11 cellular contexts compared by ENCODE assay signal in the genomic region with DNA sequence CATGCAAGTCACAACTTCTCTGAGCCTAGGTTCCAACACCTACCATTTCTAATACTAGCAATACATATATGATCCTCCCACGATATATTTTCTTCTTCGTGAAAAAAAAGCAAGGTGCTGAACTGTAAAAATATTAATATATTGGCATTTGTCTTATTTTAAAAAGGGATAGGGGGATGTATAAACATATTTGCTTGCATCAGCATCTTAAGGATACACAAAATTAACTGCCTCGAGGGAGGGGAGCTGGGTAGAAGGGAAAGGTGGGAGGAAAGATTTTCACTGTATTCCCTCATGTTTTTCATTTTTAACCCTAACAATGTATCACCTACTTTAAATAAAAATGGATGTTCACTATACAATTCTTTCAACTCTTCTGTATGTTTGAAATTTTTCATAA. TPM values are rescaled to one million over a fixed set of nuclear protein-coding genes. Genes with fewer than 3 reads are reported as not detected.
DNase-seq lines count a peak whose midpoint lies in the region; FAIRE-seq and TF ChIP-seq lines count a peak whose summit lies in the region.
"Had no signal": no experiment of that assay in that cellular context is flagged by ENCODE, and none has a peak within 500 bp of the region (broad histone marks: within the 10 kb centered on the region; RNA-seq: fewer than 3 reads in every experiment).

No MANE protein-coding gene starts in this region.

- no peaks in the 10 kb centered on the region for H3K27me3 Mint-ChIP-seq in T-helper 1 cell treated with Interleukin-12 subunit alpha and Interleukin-12 subunit beta and Interleukin-4 antibody, amounts not matched to agents 30 μg/mL and 1 μg/mL, for 36 hours (ENCODE audit: low read depth)

- H3K4me2 ChIP-seq in fibroblast of lung (ENCODE audit: extremely low read depth, insufficient read depth, low read length) = peak overlapping the region; percentile 89

- H3K36me3 ChIP-seq in SJCRH30 (peaks cover 16% of the 10 kb centered on the region), fibroblast of lung (ENCODE audit: control insufficient read depth, insufficient read depth, low read length) (no peaks in the 10 kb centered on the region)

- H3K4me1 ChIP-seq in SJCRH30 (no peaks in the 10 kb centered on the region; the same call in 1 of the 2 replicates), fibroblast of lung (ENCODE audit: control insufficient read depth, extremely low read depth, insufficient read depth, low read length) (no peaks in the 10 kb centered on the region)

- H3K27me3 ChIP-seq in SJCRH30 (no peaks in the 10 kb centered on the region), fibroblast of lung (ENCODE audit: control insufficient read depth, insufficient read depth, low read length) (no peaks in the 10 kb centered on the region)

- H3K9me3 ChIP-seq in SJCRH30 (replicated peaks) (no peaks in the 10 kb centered on the region), fibroblast of lung (ENCODE audit: control insufficient read depth, insufficient read depth, low read depth, low read length) (no peaks in the 10 kb centered on the region)

- peaks cover 21% of the 10 kb centered on the region for H3K36me3 Mint-ChIP-seq in T-helper 1 cell treated with Interleukin-12 subunit alpha and Interleukin-12 subunit beta and Interleukin-4 antibody, amounts not matched to agents 30 μg/mL and 1 μg/mL, for 36 hours (ENCODE audit: low read depth)

- H3K4me3 ChIP-seq in SJCRH30 (peak overlapping the region; percentile 78), fibroblast of lung (replicated peaks in 1 of 4; ENCODE audit: control extremely low read depth in 1 of 4, insufficient read depth in 1 of 4, low read depth in 3 of 4, low read length in 4 of 4) (peak overlapping the region; percentile 29 to 85 (median 68)), skin epidermis (peak overlapping the region in 4 of 7 experiments; percentile 70 to 96 (median 94))

- peaks cover 21% of the 10 kb centered on the region for H3K4me1 Mint-ChIP-seq in T-helper 1 cell treated with Interleukin-12 subunit alpha and Interleukin-12 subunit beta and Interleukin-4 antibody, amounts not matched to agents 30 μg/mL and 1 μg/mL, for 36 hours (ENCODE audit: low read depth)

- DNase-seq in T-helper 1 cell (no peak), SJCRH30 (no peak), fibroblast of lung (ENCODE audit: low read depth in 2 of 2) (no peak), RCC 7860 (ENCODE audit: low spot score) (no peak), UCSD-AML1 (lab: John Stamatoyannopoulos, UW; ENCODE audit: unreplicated experiment) (no peak)
- no peak for DNase-seq in stimulated activated CD4-positive, alpha-beta T cell treated with anti-CD3 and anti-CD28 coated beads, Interleukin-1b, Interleukin-23, amount 100 ng/mL, for 48 hours
- DNase-seq: 8988T, NCI-H1048 had no signal

- no peak overlapping the region for H3K27ac Mint-ChIP-seq in T-helper 1 cell treated with Interleukin-12 subunit alpha and Interleukin-12 subunit beta and Interleukin-4 antibody, amounts not matched to agents 30 μg/mL and 1 μg/mL, for 36 hours

- H3K4me3 Mint-ChIP-seq in T-helper 1 cell treated with Interleukin-12 subunit alpha and Interleukin-12 subunit beta and Interleukin-4 antibody, amounts not matched to agents 30 μg/mL and 1 μg/mL, for 36 hours = peak overlapping the region; percentile 31

- no peak overlapping the region for H3K9ac ChIP-seq in fibroblast of lung (ENCODE audit: insufficient read depth, low read length)

- no peaks in the 10 kb centered on the region for H4K20me1 ChIP-seq in fibroblast of lung (ENCODE audit: control insufficient read depth, extremely low read depth, insufficient read depth, low read length)

- H2AFZ ChIP-seq in fibroblast of lung (ENCODE audit: low read length) = no peak overlapping the region

- H3K79me2 ChIP-seq in fibroblast of lung (ENCODE audit: control insufficient read depth, insufficient read depth, low read length) = peaks cover 8% of the 10 kb centered on the region

- H3K9me3 Mint-ChIP-seq in T-helper 1 cell treated with Interleukin-12 subunit alpha and Interleukin-12 subunit beta and Interleukin-4 antibody, amounts not matched to agents 30 μg/mL and 1 μg/mL, for 36 hours = peaks cover 3% of the 10 kb centered on the region
- H3K9me3 Mint-ChIP-seq: activated naive CD4-positive, alpha-beta T cell treated with anti-CD3 and anti-CD28 coated beads, Interleukin-2, amount 50 U/mL, for 72 hours had no signal

- no peak for FAIRE-seq in RCC 7860 (lab: Jason Lieb, UNC)

- H3K27ac ChIP-seq in SJCRH30 = no peak overlapping the region
- H3K27ac ChIP-seq in fibroblast of lung (ENCODE audit: insufficient read depth, low read length) = no peak overlapping the region
- peak overlapping the region in 2 of 21 experiments; percentile 89 to 94 for H3K27ac ChIP-seq in skin epidermis

- TF ChIP-seq CTCF in fibroblast of lung (conservative IDR thresholded peaks at IDR 0.05 in 1 of 2, IDR thresholded peaks at IDR 0.05 in 1 of 2; ENCODE audit: low read depth in 1 of 2, low read length in 2 of 2) = no peak

RNA-seq across cellular contexts. Expression of gene HACD2, which starts 1.3 kb away (rescaled TPM):
- 34.2 and 37.0 TPM in 2 replicates for total RNA-seq in SJCRH30 (2014; rRNA removed; shearing (Covaris generic))
- total RNA-seq in fibroblast of lung = 19.5 and 22.0 TPM in 2 replicates
- polyA plus RNA-seq in fibroblast of lung = 47.0 and 48.7 TPM in 2 replicates
- 21.0 TPM in 2 replicates for polyA plus RNA-seq in fibroblast of lung (2012)
- 28.0 and 39.3 TPM in 2 replicates for polyA minus RNA-seq in fibroblast of lung (ENCODE audit: low replicate concordance)
